In the genomic region with DNA sequence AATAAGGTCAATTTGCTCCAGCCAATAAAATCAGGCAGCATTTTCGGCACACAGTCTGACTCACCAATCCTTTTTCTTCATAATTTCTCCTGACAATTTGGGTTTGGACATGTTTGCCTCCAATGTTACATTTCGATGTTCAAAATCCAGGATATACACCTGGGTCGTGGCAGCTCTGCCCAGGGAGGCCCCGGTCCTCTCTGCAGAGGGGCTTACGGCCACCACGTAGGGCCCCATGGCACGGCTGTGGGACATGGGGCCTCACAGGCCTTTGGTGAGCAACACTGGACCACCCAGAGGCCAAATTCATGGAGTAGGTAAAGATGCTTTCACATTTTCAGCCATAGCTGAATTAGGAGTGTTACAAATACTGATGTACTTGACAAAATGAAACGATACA, we compare ENCODE assay signal across 25 cellular contexts. TPM values are rescaled to one million over a fixed set of nuclear protein-coding genes. Genes with fewer than 3 reads are reported as not detected.
DNase-seq lines count a peak whose midpoint lies in the region; ATAC-seq, FAIRE-seq and TF ChIP-seq lines count a peak whose summit lies in the region.
"Had no signal": no experiment of that assay in that cellular context is flagged by ENCODE, and none has a peak within 500 bp of the region (broad histone marks: within the 10 kb centered on the region; RNA-seq: fewer than 3 reads in every experiment).

No MANE protein-coding gene starts in this region.

- no CpG with 5 or more reads among the region's 8 CpGs for WGBS in H9 (ENCODE audit: extremely low coverage, insufficient read length, low lambda C conversion rate)

- H3K4me2 ChIP-seq in H9 (ENCODE audit: insufficient read depth, insufficient read length, low read length) (no peak overlapping the region), keratinocyte (ENCODE audit: control insufficient read depth, extremely low read depth, insufficient read depth, low read depth, low read length) (no peak overlapping the region)
- H3K4me2 ChIP-seq: A549 had no signal

- dilution Hi-C loops in keratinocyte (cut with MboI; ENCODE audit: extremely low pct_ligation_motif_present, low sequenced_read_pairs) = no loop called here

- H3K9ac ChIP-seq in H9 (ENCODE audit: extremely low read depth, insufficient read length, low read length) (no peak overlapping the region), keratinocyte (ENCODE audit: control insufficient read depth, extremely low read depth, insufficient read depth, low read length) (no peak overlapping the region)
- H3K9ac ChIP-seq: GM23248 had no signal

- no peak overlapping the region for H2BK20ac ChIP-seq in H9 (ENCODE audit: low read depth, low read length, poor library complexity, severe bottlenecking)

- H2BK120ac ChIP-seq in H9 (ENCODE audit: low read depth, low read length, poor library complexity, severe bottlenecking) = no peak overlapping the region

- no peak overlapping the region for H3K14ac ChIP-seq in H9 (ENCODE audit: insufficient read depth, low read length)

- H3K4me1 ChIP-seq in H9 (ENCODE audit: insufficient read depth, low read length) (no peaks in the 10 kb centered on the region), keratinocyte (ENCODE audit: control insufficient read depth, extremely low read depth, insufficient read depth, low read length) (peaks cover 34% of the 10 kb centered on the region), gastrocnemius medialis (peaks cover 43 to 51% of the 10 kb centered on the region in 2 donors)
- H3K4me1 ChIP-seq: Caco-2 had no signal

- ATAC-seq in WTC11 (no peak), gastrocnemius medialis (no peak), esophagus mucosa (no peak)
- ATAC-seq: A549; CD8-positive, alpha-beta T cell had no signal

- no peaks in the 10 kb centered on the region for H3K9me3 ChIP-seq in H9 (ENCODE audit: control insufficient read depth, low read depth, low read length)
- H3K9me3 ChIP-seq in keratinocyte (ENCODE audit: control insufficient read depth, low read depth, low read length) = no peaks in the 10 kb centered on the region
- H3K9me3 ChIP-seq in gastrocnemius medialis = no peaks in the 10 kb centered on the region
- H3K9me3 ChIP-seq: A549, Caco-2, MG63, SJSA1 had no signal

- H2AFZ ChIP-seq in H9 (ENCODE audit: low read length) = no peak overlapping the region
- H2AFZ ChIP-seq in keratinocyte (ENCODE audit: control insufficient read depth, low read length) = no peak overlapping the region
- H2AFZ ChIP-seq: GM23248 had no signal

- H3K4ac ChIP-seq in H9 (ENCODE audit: low read depth, low read length) = no peak overlapping the region

- H3K56ac ChIP-seq in H9 (ENCODE audit: insufficient read length, low read depth, low read length) = no peak overlapping the region

- H2BK12ac ChIP-seq in H9 (ENCODE audit: insufficient read length, low read depth, low read length) = no peak overlapping the region

- H3K79me2 ChIP-seq in H9 (ENCODE audit: insufficient read depth, low read length) = no peaks in the 10 kb centered on the region; the same call in 1 of the 2 replicates
- H3K79me2 ChIP-seq in keratinocyte (ENCODE audit: control insufficient read depth, insufficient read depth, low read length) = peaks cover 43% of the 10 kb centered on the region

- H4K91ac ChIP-seq in H9 (ENCODE audit: insufficient read length, low read depth, low read length) = no peak overlapping the region

- H3K36me3 ChIP-seq in keratinocyte (ENCODE audit: control insufficient read depth in 2 of 2, extremely low read depth in 1 of 2, insufficient read depth in 2 of 2, low read length in 2 of 2) = peaks cover 0 to 2% of the 10 kb centered on the region in 2 experiments
- H3K36me3 ChIP-seq in gastrocnemius medialis = peaks cover 0 to under 1% of the 10 kb centered on the region in 2 donors
- H3K36me3 ChIP-seq: MG63 had no signal

- no peak overlapping the region for H2BK15ac ChIP-seq in H9 (ENCODE audit: low read depth, low read length)

- peaks cover 2 to 3% (median 3%) of the 10 kb centered on the region in 3 experiments; a peak in 5 of 7 replicates for H3K36me3 Mint-ChIP-seq in H9 (ENCODE audit: insufficient read depth in 1 of 3, low read depth in 3 of 3)
- H3K36me3 Mint-ChIP-seq in WTC11 = peaks cover 7% of the 10 kb centered on the region; the same call in 1 of the 2 replicates
- peaks cover 0 to 8% (median 2%) of the 10 kb centered on the region in 3 donors for H3K36me3 Mint-ChIP-seq in immature natural killer cell
- H3K36me3 Mint-ChIP-seq in endothelial cell (ENCODE audit: low read depth, unreplicated experiment) = peaks cover 9% of the 10 kb centered on the region

- H3K27me3 Mint-ChIP-seq in H9 (ENCODE audit: low read depth) (no peaks in the 10 kb centered on the region), WTC11 (ENCODE audit: low read depth) (no peaks in the 10 kb centered on the region), immature natural killer cell (ENCODE audit: low read depth in 3 of 3) (peaks cover 0 to 12% (median 3%) of the 10 kb centered on the region in 3 donors), endothelial cell (ENCODE audit: unreplicated experiment) (peaks cover 4% of the 10 kb centered on the region)

- H4K8ac ChIP-seq in H9 (replicated peaks; ENCODE audit: insufficient read length, low read depth, low read length) = no peak overlapping the region

- FAIRE-seq in keratinocyte (lab: Jason Lieb, UNC) (no peak), GM12891 (lab: Jason Lieb, UNC) (no peak)
- FAIRE-seq: A549, G401.6 had no signal

- intact Hi-C loops in gastrocnemius medialis (cut with DNase I; ENCODE audit: low total_unique reads) = no loop called here

- peaks cover 2% of the 10 kb centered on the region for H3K79me1 ChIP-seq in H9 (ENCODE audit: insufficient read depth, low read depth, low read length, poor library complexity, severe bottlenecking)

- no peaks in the 10 kb centered on the region for H3K23me2 ChIP-seq in H9 (ENCODE audit: insufficient read length, low read depth, low read length, poor library complexity, severe bottlenecking)

- no peak for TF ChIP-seq POLR2A in gastrocnemius medialis (IDR thresholded peaks at IDR 0.05)
- no peak for TF ChIP-seq POLR2A in GM12891 (IDR thresholded peaks at IDR 0.05; ENCODE audit: low read depth, low read length)

- TF ChIP-seq CTCF in H9 (conservative IDR thresholded peaks at IDR 0.05) = no peak
- no peak for TF ChIP-seq CTCF in WTC11 (IDR thresholded peaks at IDR 0.05)
- no peak for TF ChIP-seq CTCF in keratinocyte (optimal IDR thresholded peaks at IDR 0.05 in 1 of 3, IDR thresholded peaks at IDR 0.05 in 1 of 3, conservative IDR thresholded peaks at IDR 0.05 in 1 of 3; ENCODE audit: extremely low read depth in 1 of 3, insufficient read depth in 2 of 3, low read length in 3 of 3)
- no peak for TF ChIP-seq CTCF in gastrocnemius medialis (IDR thresholded peaks at IDR 0.05 in 4 of 5, conservative IDR thresholded peaks at IDR 0.05 in 1 of 5)
- no peak for TF ChIP-seq CTCF in endothelial cell (IDR thresholded peaks at IDR 0.05; ENCODE audit: unreplicated experiment)

- H4K20me1 ChIP-seq in H9 (ENCODE audit: control insufficient read depth, insufficient read depth, insufficient read length) (no peaks in the 10 kb centered on the region), keratinocyte (ENCODE audit: control insufficient read depth, extremely low read depth, insufficient read depth, low read length) (no peaks in the 10 kb centered on the region)

- H3K23ac ChIP-seq in H9 (ENCODE audit: insufficient read length, low read depth, low read length) = no peak overlapping the region

- H3K4me3 Mint-ChIP-seq in H9 (no peak overlapping the region), WTC11 (no peak overlapping the region), immature natural killer cell (no peak overlapping the region), endothelial cell (ENCODE audit: unreplicated experiment) (no peak overlapping the region)
- H3K4me3 Mint-ChIP-seq: CD8-positive, alpha-beta T cell; HFFc6 had no signal

- DNase-seq in H9 (no peak), WTC11 (ENCODE audit: low spot score) (no peak), keratinocyte (ENCODE audit: low read depth, low spot score) (no peak), gastrocnemius medialis (no peak), immature natural killer cell (no peak), endothelial cell (ENCODE audit: low spot score) (no peak), GM12891 (ENCODE audit: insufficient read length, low spot score) (no peak)
- DNase-seq: AML-193; Caco-2; CD8-positive, alpha-beta T cell; GM23248; H7; HFFc6; KBM-7; MG63; NCI-H1417 treated with DMSO at 0.1 percent for 48 hours; NCI-H1694 treated with DMSO at 0.1 percent for 48 hours; NCI-H2081; NCI-H2227 treated with DMSO at 0.1 percent for 48 hours; Right ventricle myocardium superior had no signal

- CTCF ChIA-PET in WTC11 (lab: Charles Lee) = no interaction called here

- H3K18ac ChIP-seq in H9 (ENCODE audit: insufficient read length, low read depth, low read length) = no peak overlapping the region

- H2BK5ac ChIP-seq in H9 (ENCODE audit: insufficient read length, low read length) = no peak overlapping the region

- H3K9me3 Mint-ChIP-seq in H9 = no peaks in the 10 kb centered on the region
- H3K9me3 Mint-ChIP-seq in WTC11 = no peaks in the 10 kb centered on the region
- no peaks in the 10 kb centered on the region for H3K9me3 Mint-ChIP-seq in immature natural killer cell
- H3K9me3 Mint-ChIP-seq in endothelial cell (ENCODE audit: unreplicated experiment) = no peaks in the 10 kb centered on the region
- H3K9me3 Mint-ChIP-seq: CD8-positive, alpha-beta T cell; HFFc6 had no signal

- in situ Hi-C loops in gastrocnemius medialis (cut with MboI; ENCODE audit: low sequenced_read_pairs in 4 of 4) = no loop called here

- no peaks in the 10 kb centered on the region for H3K27me3 ChIP-seq in H9 (ENCODE audit: insufficient read depth, low read length)
- H3K27me3 ChIP-seq in keratinocyte (ENCODE audit: control insufficient read depth, extremely low read depth, insufficient read depth, low read length) = no peaks in the 10 kb centered on the region
- H3K27me3 ChIP-seq in gastrocnemius medialis = no peaks in the 10 kb centered on the region
- H3K27me3 ChIP-seq: MG63 had no signal

- H3K27ac ChIP-seq in H9 (ENCODE audit: insufficient read length, low read depth, low read length) (no peak overlapping the region), keratinocyte (ENCODE audit: control insufficient read depth, insufficient read depth, low read length) (peak overlapping the region; percentile 24), gastrocnemius medialis (peak overlapping the region; percentile 39 to 68 (median 50))
- H3K27ac ChIP-seq: A549, C4-2B, GM23248, SJSA1 had no signal

- peaks cover 30 to 37% of the 10 kb centered on the region in 2 experiments for H3K4me1 Mint-ChIP-seq in H9
- H3K4me1 Mint-ChIP-seq in WTC11 = peaks cover 58% of the 10 kb centered on the region
- peaks cover 29 to 44% of the 10 kb centered on the region in 2 donors for H3K4me1 Mint-ChIP-seq in immature natural killer cell
- peaks cover 13% of the 10 kb centered on the region for H3K4me1 Mint-ChIP-seq in endothelial cell (ENCODE audit: unreplicated experiment)

- no peak overlapping the region for H3T11ph ChIP-seq in H9 (ENCODE audit: low read length)

- POLR2A ChIA-PET in WTC11 (lab: Charles Lee) = interaction anchor here (0.7 kb wide), 1 partner anchor 21 kb away, joined by 3 read pairs; no protein-coding TSS in a partner anchor

- peaks cover 5% of the 10 kb centered on the region for H3K9me1 ChIP-seq in keratinocyte (ENCODE audit: control insufficient read depth, extremely low read depth, insufficient read depth, low read length)

- H4K5ac ChIP-seq in H9 (ENCODE audit: insufficient read length, low read depth, low read length) = no peak overlapping the region

- H3K27ac Mint-ChIP-seq in H9 (peak overlapping the region in 2 of 3 experiments; percentile 40 to 73; a peak in 1 of 7 replicates), WTC11 (peak overlapping the region; percentile 54; the same call in 1 of the 2 replicates), immature natural killer cell (no peak overlapping the region), endothelial cell (ENCODE audit: unreplicated experiment) (no peak overlapping the region)
- H3K27ac Mint-ChIP-seq: CD8-positive, alpha-beta T cell; HFFc6 had no signal

- H3K4me3 ChIP-seq in keratinocyte (ENCODE audit: control insufficient read depth in 2 of 3, extremely low read depth in 1 of 3, insufficient read depth in 2 of 3, low read depth in 1 of 3, low read length in 3 of 3) (no peak overlapping the region), gastrocnemius medialis (no peak overlapping the region)
- H3K4me3 ChIP-seq: A549, GM23248, MG63, SJSA1 had no signal

- no peak overlapping the region for H2AK5ac ChIP-seq in H9 (ENCODE audit: insufficient read length, low read length)

RNA-seq across cellular contexts. Expression of gene IRS2, which starts 25.4 kb away (rescaled TPM):
- 10.0 and 10.1 TPM in 2 replicates for total RNA-seq in H9 (2021)
- total RNA-seq in WTC11 (2021) = 17.9 to 20.5 TPM (median 18.6 TPM) in 3 replicates
- 1.1 to 2.3 TPM (median 2.0 TPM) in 3 replicates for polyA plus RNA-seq in keratinocyte
- 14.3 TPM for polyA plus RNA-seq in keratinocyte (2011; ENCODE audit: low read depth)
- polyA plus RNA-seq in keratinocyte (2011; cell fraction: cytosol; rRNA removed) = 1.2 and 1.5 TPM in 2 replicates
- polyA plus RNA-seq in keratinocyte (2011; cell fraction: nucleus; rRNA removed) = 3.1 and 3.8 TPM in 2 replicates
- polyA plus RNA-seq in keratinocyte (2012; ENCODE audit: low replicate concordance) = 3.7 and 13.2 TPM in 2 replicates
- 0.73 to 1.7 TPM (median 1.3 TPM) in 3 replicates for polyA minus RNA-seq in keratinocyte
- 3.5 TPM for polyA minus RNA-seq in keratinocyte (2011; cell fraction: cytosol; rRNA and poly(A)+ RNA removed)
- polyA minus RNA-seq in keratinocyte (2011; cell fraction: nucleus; rRNA and poly(A)+ RNA removed) = 5.5 and 6.1 TPM in 2 replicates
- 10 to 100 TPM; 23.8 to 65.6 (median 28.7) TPM for total RNA-seq in gastrocnemius medialis
- polyA plus RNA-seq in immature natural killer cell = 1 to 10 TPM in 2 of 3 donors, under 1 TPM in 1; 0.57 to 2.6 (median 2.5) TPM
- 16.4 TPM for total RNA-seq in endothelial cell (ENCODE audit: unreplicated experiment)
- 1.6 TPM for total RNA-seq in esophagus mucosa
- 0.01 TPM for polyA plus RNA-seq in GM12891 (2012; ENCODE audit: low read depth, missing spikeins)

Comparison
In these comparisons a context has a peak if more than half of its experiments do, and no peak if none do; other contexts are left out.
1. H3K27ac Mint-ChIP-seq: peak in H9 (2 of 3) and WTC11 (single experiment); none in immature natural killer cell (0 of 6) and endothelial cell (single experiment).